8 cellular contexts compared by ENCODE assay signal in the genomic region with DNA sequence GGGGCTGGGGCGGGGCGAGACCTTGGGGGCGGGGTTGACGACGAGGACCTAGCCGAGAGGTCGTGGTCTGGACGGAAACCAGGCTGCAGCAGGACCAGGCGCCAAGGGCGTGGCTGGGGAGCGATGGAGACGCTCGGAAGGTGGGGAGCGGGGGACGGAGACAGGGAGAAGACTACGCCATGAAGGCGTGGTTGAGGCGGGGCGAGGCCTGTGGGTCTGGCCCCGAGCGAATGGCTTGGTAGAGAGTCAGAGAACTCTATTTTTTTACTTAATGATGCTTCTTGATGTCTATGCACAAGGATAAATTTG. TPM values are rescaled to one million over a fixed set of nuclear protein-coding genes. Genes with fewer than 3 reads are reported as not detected.
DNase-seq lines count a peak whose midpoint lies in the region; ATAC-seq, FAIRE-seq and TF ChIP-seq lines count a peak whose summit lies in the region.

No MANE protein-coding gene starts in this region.

- H2BK15ac ChIP-seq in neuronal stem cell (ENCODE audit: low read length), result no peak overlapping the region

- H3K27me3 ChIP-seq in Caco-2 (replicated peaks; ENCODE audit: control insufficient read depth, insufficient read depth, low read length) (no peaks in the 10 kb centered on the region), MM.1S (replicated peaks; ENCODE audit: insufficient read depth, low read length) (no peaks in the 10 kb centered on the region), neuronal stem cell (ENCODE audit: control insufficient read depth in 3 of 3, insufficient read depth in 3 of 3, low read depth in 1 of 3, low read length in 3 of 3) (no peaks in the 10 kb centered on the region)

- H3K18ac ChIP-seq in neuronal stem cell (ENCODE audit: low read length), result no peak overlapping the region

- no peak overlapping the region for H3K23ac ChIP-seq in neuronal stem cell (ENCODE audit: low read depth, low read length, poor library complexity)

- POLR2A ChIA-PET in Caco-2 (lab: Charles Lee), result interaction anchor here (1.0 kb wide), 1 partner anchor 8 kb away, joined by 9 read pairs; a partner anchor contains a TSS

- no peaks in the 10 kb centered on the region for H3K27me3 Mint-ChIP-seq in Caco-2 (ENCODE audit: insufficient read depth, unreplicated experiment)

- TF ChIP-seq CTCF in Caco-2 (IDR thresholded peaks at IDR 0.05; ENCODE audit: insufficient read depth in 1 of 2, low read depth in 1 of 2, low read length in 1 of 2, severe bottlenecking in 1 of 2, unreplicated experiment in 1 of 2) (no peak), MM.1S (IDR thresholded peaks at IDR 0.05; ENCODE audit: low read length) (no peak), coronary artery (IDR thresholded peaks at IDR 0.05) (no peak), D721Med (IDR thresholded peaks at IDR 0.05; ENCODE audit: insufficient read depth, missing control alignments) (no peak)

- no peaks in the 10 kb centered on the region for H4K20me1 ChIP-seq in MM.1S (ENCODE audit: insufficient read depth, low read length)

- no peak overlapping the region for H2AK5ac ChIP-seq in neuronal stem cell (ENCODE audit: low read depth, low read length)

- CTCF ChIA-PET in Caco-2 (lab: Charles Lee), result interaction anchor here (1.3 kb wide), 1 partner anchor 24 kb away, joined by 5 read pairs; no protein-coding TSS in a partner anchor

- intact Hi-C loops in Caco-2 (cut with micrococcal nuclease; ENCODE audit: unreplicated experiment), result loop anchor here (1.0 kb wide), 4 partner anchors 8 to 34 kb away; a partner anchor contains a TSS

- no peaks in the 10 kb centered on the region for H3K9me2 ChIP-seq in MM.1S (replicated peaks; ENCODE audit: insufficient read depth, low read length)

- no CpG with 5 or more reads among the region's 21 CpGs for WGBS in neuronal stem cell (ENCODE audit: extremely low coverage in 2 of 2, insufficient read length in 2 of 2, insufficient replicate concordance in 1 of 2), 2 donors

- H2BK120ac ChIP-seq in neuronal stem cell (ENCODE audit: low read depth, low read length), result no peak overlapping the region

- DNase-seq in Caco-2 (no peak), MM.1S (no peak), coronary artery (ENCODE audit: low spot score) (no peak), neuronal stem cell (ENCODE audit: low spot score) (no peak), D721Med (ENCODE audit: insufficient read length, low spot score) (no peak), NK-92 (lab: John Stamatoyannopoulos, UW; ENCODE audit: unreplicated experiment) (no peak)
- no peak for DNase-seq in stimulated activated CD4-positive, alpha-beta T cell treated with anti-CD3 and anti-CD28 coated beads, Interleukin-1b, Interleukin-23, amount 100 ng/mL, for 48 hours

- no peak overlapping the region for H3K4ac ChIP-seq in neuronal stem cell (ENCODE audit: low read length)

- no peak overlapping the region for H3K9ac ChIP-seq in MM.1S (ENCODE audit: low read length)
- no peak overlapping the region for H3K9ac ChIP-seq in neuronal stem cell (ENCODE audit: low read depth, low read length, poor library complexity)

- peak overlapping the region; percentile 90 for H3K4me3 Mint-ChIP-seq in Caco-2 (ENCODE audit: unreplicated experiment)

- peak overlapping the region; percentile 19 for H3K4me3 ChIP-seq in Caco-2 (ENCODE audit: low read depth, low read length)
- H3K4me3 ChIP-seq in MM.1S (ENCODE audit: low read length), result peak overlapping the region; percentile 49; the same call in 1 of the 2 replicates
- peak overlapping the region; percentile 100 for H3K4me3 ChIP-seq in coronary artery
- H3K4me3 ChIP-seq in neuronal stem cell (ENCODE audit: low read length in 2 of 2), result peak overlapping the region; percentile 55 to 99

- FAIRE-seq in D721Med (lab: Jason Lieb, UNC), result no peak

- H3K27ac ChIP-seq in MM.1S (ENCODE audit: low read length) (peak overlapping the region; percentile 33; the same call in 1 of the 2 replicates), coronary artery (peak overlapping the region in 1 of 2 donors; percentile 99), neuronal stem cell (replicated peaks; ENCODE audit: low read length) (no peak overlapping the region)

- H2BK5ac ChIP-seq in neuronal stem cell (ENCODE audit: low read length), result no peak overlapping the region

- H3K27ac Mint-ChIP-seq in Caco-2 (ENCODE audit: unreplicated experiment), result peak overlapping the region; percentile 92

- H3K4me1 Mint-ChIP-seq in Caco-2 (ENCODE audit: low read depth, unreplicated experiment), result peaks cover 5% of the 10 kb centered on the region

- no peak for ATAC-seq in HG03378 (IDR thresholded peaks at IDR 0.05; ENCODE audit: unreplicated experiment)

- peak overlapping the region; percentile 63 for H3K4me2 ChIP-seq in MM.1S (ENCODE audit: low read depth, low read length)
- H3K4me2 ChIP-seq in neuronal stem cell (ENCODE audit: insufficient read depth, low read length, poor library complexity, severe bottlenecking), result no peak overlapping the region

- H4K8ac ChIP-seq in neuronal stem cell (ENCODE audit: low read depth, low read length), result no peak overlapping the region

- H3K14ac ChIP-seq in neuronal stem cell (ENCODE audit: low read length), result no peak overlapping the region

- no peak overlapping the region for H4K91ac ChIP-seq in neuronal stem cell (ENCODE audit: low read depth, low read length, poor library complexity)

- peaks cover 11% of the 10 kb centered on the region for H3K79me1 ChIP-seq in neuronal stem cell (ENCODE audit: low read depth, low read length)

- H3K4me1 ChIP-seq in Caco-2 (peaks cover 5% of the 10 kb centered on the region), MM.1S (ENCODE audit: low read length) (peaks cover 31% of the 10 kb centered on the region), neuronal stem cell (ENCODE audit: control insufficient read depth in 2 of 2, insufficient read depth in 1 of 2, low read depth in 1 of 2, low read length in 2 of 2) (peaks cover 6 to 7% of the 10 kb centered on the region in 2 donors)

- peaks cover 8% of the 10 kb centered on the region for H3K9me3 ChIP-seq in Caco-2
- no peaks in the 10 kb centered on the region for H3K9me3 ChIP-seq in MM.1S (replicated peaks; ENCODE audit: insufficient read depth, low read length)
- peaks cover 0 to 5% of the 10 kb centered on the region in 2 donors for H3K9me3 ChIP-seq in neuronal stem cell (replicated peaks in 1 of 2; ENCODE audit: control insufficient read depth in 2 of 2, insufficient read depth in 1 of 2, low read depth in 1 of 2, low read length in 2 of 2)

- H2AFZ ChIP-seq in MM.1S (ENCODE audit: low read length), result peak overlapping the region; percentile 7; the same call in 1 of the 2 replicates
- H2AFZ ChIP-seq in neuronal stem cell (ENCODE audit: low read length), result peak overlapping the region; percentile 79

- no peaks in the 10 kb centered on the region; the same call in 1 of the 2 replicates for H3K36me3 ChIP-seq in Caco-2 (ENCODE audit: control insufficient read depth, insufficient read depth, low read length)
- H3K36me3 ChIP-seq in MM.1S (replicated peaks; ENCODE audit: insufficient read depth, low read length), result no peaks in the 10 kb centered on the region
- H3K36me3 ChIP-seq in neuronal stem cell (replicated peaks in 1 of 2; ENCODE audit: control insufficient read depth in 2 of 2, insufficient read depth in 2 of 2, low read length in 2 of 2), result peaks cover 0 to 25% of the 10 kb centered on the region in 2 donors

- H3F3A ChIP-seq in MM.1S (ENCODE audit: insufficient read depth, low read length), result peaks cover 15% of the 10 kb centered on the region

- no TSS peak for BruUV-seq in Caco-2 (replicated peaks; lab: Mats Ljungman, UMichigan)

- H3K9me3 Mint-ChIP-seq in Caco-2 (ENCODE audit: unreplicated experiment), result no peaks in the 10 kb centered on the region

- peaks cover 37% of the 10 kb centered on the region for H3K79me2 ChIP-seq in MM.1S (ENCODE audit: low read length)

- H2BK12ac ChIP-seq in neuronal stem cell (ENCODE audit: low read length), result no peak overlapping the region

- peaks cover 39% of the 10 kb centered on the region for H3K36me3 Mint-ChIP-seq in Caco-2 (ENCODE audit: insufficient read depth, unreplicated experiment)

RNA-seq across cellular contexts. Expression of a gene that starts 0.7 kb away (rescaled TPM):
- total RNA-seq in Caco-2 (2022), result 37.6 and 39.9 TPM in 2 replicates
- 24.5 TPM for polyA plus RNA-seq in neuronal stem cell (2013, experiment 1 of 2)
- polyA plus RNA-seq in neuronal stem cell (2013, experiment 2 of 2), result 22.9 TPM

RNA-seq across cellular contexts. Expression of a gene that starts 8.2 kb away (rescaled TPM):
- total RNA-seq in Caco-2 (2022), result 345 and 359 TPM in 2 replicates
- polyA plus RNA-seq in neuronal stem cell (2013, experiment 1 of 2), result 416 TPM
- 386 TPM for polyA plus RNA-seq in neuronal stem cell (2013, experiment 2 of 2)

RNA-seq across cellular contexts. Expression of a gene that starts 15.6 kb away (rescaled TPM):
- total RNA-seq in Caco-2 (2022), result 63.3 and 65.3 TPM in 2 replicates
- polyA plus RNA-seq in neuronal stem cell (2013, experiment 1 of 2), result 78.9 TPM
- 76.3 TPM for polyA plus RNA-seq in neuronal stem cell (2013, experiment 2 of 2)

RNA-seq across cellular contexts. Expression of a gene that starts 51.0 kb away (rescaled TPM):
- total RNA-seq in Caco-2 (2022), result 5.3 and 6.2 TPM in 2 replicates
- 4.6 TPM for polyA plus RNA-seq in neuronal stem cell (2013, experiment 1 of 2)
- 4.7 TPM for polyA plus RNA-seq in neuronal stem cell (2013, experiment 2 of 2)

Comparison
In these comparisons a context has a peak if more than half of its experiments do, and no peak if none do; other contexts are left out.
1. H3K4me3 ChIP-seq: peak in every context shown above with its lines; median percentile 100 in coronary artery; 77 in neuronal stem cell; 49 in MM.1S; 19 in Caco-2.